Comparison of ENCODE assay signal across 2 cellular contexts in genomic region chr20:3452127-3452526, GRCh38.
TF ChIP-seq lines count a peak whose summit lies in the region.

No MANE protein-coding gene starts in this region.

TF ChIP-seq in HEK293, 187 proteins besides CTCF, POLR2A, EP300 and RAD21:
- TF ChIP-seq ZIC2 (tag by site-specific recombination; IDR thresholded peaks at IDR 0.05) (peak; percentile 58), KLF17 (tag by site-specific recombination; IDR thresholded peaks at IDR 0.05) (no peak)
TF ChIP-seq in HEK293: peak in this region for 1.

TF ChIP-seq in K562, 482 proteins besides CTCF, POLR2A, EP300 and RAD21:
- TF ChIP-seq ZNF174 (CRISPR knock-in tag; IDR thresholded peaks at IDR 0.05) (no peak), NR2C1 (IDR thresholded peaks at IDR 0.05) (no peak), NR2C1 (tag; IDR thresholded peaks at IDR 0.05) (no peak), ZBED1 (IDR thresholded peaks at IDR 0.05) (no peak), ZEB2 (IDR thresholded peaks at IDR 0.05) (no peak), ARID1B (IDR thresholded peaks at IDR 0.05) (no peak), KDM5B (IDR thresholded peaks at IDR 0.05; ENCODE audit: insufficient replicate concordance, low read depth, low read length) (no peak), ARID3B (CRISPR knock-in tag; IDR thresholded peaks at IDR 0.05; ENCODE audit: borderline replicate concordance) (no peak), ZNF282 (CRISPR knock-in tag; IDR thresholded peaks at IDR 0.05) (no peak), POLR3A (IDR thresholded peaks at IDR 0.05; ENCODE audit: borderline replicate concordance, extremely low read depth, insufficient read depth, insufficient read length) (no peak), BRD9 (IDR thresholded peaks at IDR 0.05; ENCODE audit: low read depth, partially characterized antibody) (no peak), ZNF717 (CRISPR knock-in tag; IDR thresholded peaks at IDR 0.05) (no peak), MCM5 (IDR thresholded peaks at IDR 0.05; ENCODE audit: low read depth) (no peak)
